28 cellular contexts compared by ENCODE assay signal in the genomic region with DNA sequence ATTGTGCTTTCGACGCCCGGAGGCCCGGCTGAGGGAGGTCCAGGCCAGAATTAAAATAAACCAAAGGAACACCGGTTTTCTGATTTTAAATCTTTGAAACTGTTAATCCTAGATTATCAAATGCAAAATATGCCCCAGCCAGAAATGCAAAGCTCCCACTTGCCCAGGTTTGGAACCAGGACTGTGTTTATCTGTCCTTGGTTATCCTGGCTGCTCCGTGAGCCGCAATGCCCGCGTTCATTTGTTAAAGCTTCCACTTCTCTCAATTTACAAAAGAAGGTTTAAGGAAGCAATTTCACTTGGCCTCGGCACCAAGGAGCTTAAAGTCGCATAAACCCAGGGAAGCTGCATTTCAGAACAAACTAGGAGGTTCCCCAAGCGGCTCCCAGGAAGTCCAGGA.
DNase-seq lines count a peak whose midpoint lies in the region; ATAC-seq, FAIRE-seq and TF ChIP-seq lines count a peak whose summit lies in the region.
"Had no signal": no experiment of that assay in that cellular context is flagged by ENCODE, and none has a peak within 500 bp of the region (broad histone marks: within the 10 kb centered on the region; RNA-seq: fewer than 3 reads in every experiment).

No MANE protein-coding gene starts in this region.

- H3K4me1 ChIP-seq in BLaER1 treated with 17β-estradiol and CSF1 and Interleukin-3, amounts not matched to agents 10 nM and 100 nM, result peaks cover 0 to 89% (median 78%) of the 10 kb centered on the region in 10 experiments; a peak in 17 of 20 replicates
- H3K4me1 ChIP-seq in kidney (ENCODE audit: control insufficient read depth in 1 of 2, insufficient read depth in 1 of 2, low read depth in 1 of 2, low read length in 2 of 2), result no peaks in the 10 kb centered on the region
- no peaks in the 10 kb centered on the region for H3K4me1 ChIP-seq in spleen
- H3K4me1 ChIP-seq: BE2C, Caco-2 had no signal

- TF ChIP-seq POLR2A in spleen (IDR thresholded peaks at IDR 0.05), result no peak

- DNase-seq in left ventricle myocardium superior (peak; percentile 8), Right ventricle myocardium inferior (ENCODE audit: missing footprints) (no peak), kidney (peak; percentile 35), spleen (peak; percentile 43), COLO668 (lab: John Stamatoyannopoulos, UW; ENCODE audit: unreplicated experiment) (no peak), left colon (no peak)
- DNase-seq: 8988T; ACHN; BE2C; C1 segment of cervical spinal cord; Caco-2; Calu3; CD4-positive, alpha-beta memory T cell; CD4-positive, CD25-positive, alpha-beta regulatory T cell; CD8-positive, alpha-beta memory T cell; DMS53; DMS79; DND-41; EL; GDM1 had no signal

- H3K9me3 ChIP-seq in BLaER1 treated with 17β-estradiol and CSF1 and Interleukin-3, amounts not matched to agents 10 nM and 100 nM (replicated peaks in 1 of 11), result no peaks in the 10 kb centered on the region
- H3K9me3 ChIP-seq in kidney (ENCODE audit: control insufficient read depth in 1 of 2, low read length in 2 of 2) (no peaks in the 10 kb centered on the region), spleen (no peaks in the 10 kb centered on the region)
- H3K9me3 ChIP-seq: BE2C, Caco-2 had no signal

- ATAC-seq in left ventricle myocardium superior, result no peak
- ATAC-seq in Right ventricle myocardium inferior, result no peak
- ATAC-seq in HG02798 (IDR thresholded peaks at IDR 0.05; ENCODE audit: poor library complexity, unreplicated experiment), result no peak
- ATAC-seq in left colon, result no peak
- ATAC-seq: GM12878 had no signal

- H3K4me3 ChIP-seq in BLaER1 treated with 17β-estradiol and CSF1 and Interleukin-3, amounts not matched to agents 10 nM and 100 nM, result no peak overlapping the region; a peak in 1 of 20 replicates
- no peak overlapping the region for H3K4me3 ChIP-seq in kidney (ENCODE audit: low read length in 2 of 2)
- H3K4me3 ChIP-seq in spleen, result no peak overlapping the region
- H3K4me3 ChIP-seq: GM12878 had no signal

- WGBS in spleen, 5 donors, result 85 to 89% (median 87%) methylated on average over 12 of the region's 12 CpGs

- no peaks in the 10 kb centered on the region for H3K36me3 ChIP-seq in BLaER1 treated with 17β-estradiol and CSF1 and Interleukin-3, amounts not matched to agents 10 nM and 100 nM
- H3K36me3 ChIP-seq in kidney (ENCODE audit: control insufficient read depth in 1 of 2, insufficient read depth in 2 of 2, low read length in 2 of 2) (no peaks in the 10 kb centered on the region), spleen (no peaks in the 10 kb centered on the region)
- H3K36me3 ChIP-seq: BE2C had no signal

- intact Hi-C loops in left ventricle myocardium superior (cut with micrococcal nuclease) (no loop called here), Right ventricle myocardium inferior (cut with DNase I) (no loop called here), kidney (cut with DNase I) (no loop called here), spleen (cut with DNase I; ENCODE audit: low total_unique reads) (no loop called here), left colon (cut with DNase I, micrococcal nuclease) (no loop called here)

- peak overlapping the region in 2 of 11 experiments; percentile 23 to 41; a peak in 3 of 22 replicates for H3K9ac ChIP-seq in BLaER1 treated with 17β-estradiol and CSF1 and Interleukin-3, amounts not matched to agents 10 nM and 100 nM
- H3K9ac ChIP-seq in kidney (ENCODE audit: low read length in 2 of 2), result no peak overlapping the region

- peaks cover 0 to 32% (median 0%) of the 10 kb centered on the region in 11 experiments; a peak in 4 of 22 replicates for H4K20me1 ChIP-seq in BLaER1 treated with 17β-estradiol and CSF1 and Interleukin-3, amounts not matched to agents 10 nM and 100 nM

- peak overlapping the region in 1 of 11 experiments; percentile 36; a peak in 2 of 22 replicates for H3K27ac ChIP-seq in BLaER1 treated with 17β-estradiol and CSF1 and Interleukin-3, amounts not matched to agents 10 nM and 100 nM
- H3K27ac ChIP-seq in kidney (ENCODE audit: low read depth in 2 of 2, low read length in 2 of 2), result no peak overlapping the region
- no peak overlapping the region for H3K27ac ChIP-seq in spleen

- TF ChIP-seq CTCF in kidney (IDR thresholded peaks at IDR 0.05; ENCODE audit: borderline replicate concordance, extremely low read depth, insufficient read depth), result no peak
- TF ChIP-seq CTCF in spleen (IDR thresholded peaks at IDR 0.05 in 8 of 11, conservative IDR thresholded peaks at IDR 0.05 in 3 of 11), result no peak

- H3K4me2 ChIP-seq in BLaER1 treated with 17β-estradiol and CSF1 and Interleukin-3, amounts not matched to agents 10 nM and 100 nM, result peak overlapping the region in 8 of 11 experiments; percentile 62 to 92 (median 80); a peak in 16 of 22 replicates

- H3K27me3 ChIP-seq in BLaER1 treated with 17β-estradiol and CSF1 and Interleukin-3, amounts not matched to agents 10 nM and 100 nM, result peaks cover 0 to 15% (median 5%) of the 10 kb centered on the region in 11 experiments; a peak in 7 of 22 replicates
- H3K27me3 ChIP-seq in spleen (replicated peaks in 1 of 7), result peaks cover 0 to 3% (median 0%) of the 10 kb centered on the region in 7 donors

- no peak for FAIRE-seq in kidney (lab: Jason Lieb, UNC)
- FAIRE-seq: A204.1, D721Med, GM12878, GM12892, GM18507, GM19239 had no signal

Comparison
In these comparisons a context has a peak if more than half of its experiments do, and no peak if none do; other contexts are left out.
1. DNase-seq: peak in left ventricle myocardium superior (single experiment), kidney (single experiment) and spleen (single experiment); none in Right ventricle myocardium inferior (single experiment), COLO668 (single experiment) and left colon (0 of 2).